ENCODE assay signal across 1 cellular context in genomic region chr1:44820945-44821715, GRCh38.
TF ChIP-seq lines count a peak whose summit lies in the region.

No MANE protein-coding gene starts in this region.

TF ChIP-seq in HCT116, 20 proteins besides CTCF, POLR2A, EP300 and RAD21 (continued from another document):
- TF ChIP-seq SRF (IDR thresholded peaks at IDR 0.05; ENCODE audit: low read depth) (no peak), POLR2AphosphoS5 (IDR thresholded peaks at IDR 0.05; ENCODE audit: low read depth, low read length) (no peak), MAX (IDR thresholded peaks at IDR 0.05) (no peak), ZFX (IDR thresholded peaks at IDR 0.05) (no peak)
